21 cellular contexts compared by ENCODE assay signal in the genomic region with DNA sequence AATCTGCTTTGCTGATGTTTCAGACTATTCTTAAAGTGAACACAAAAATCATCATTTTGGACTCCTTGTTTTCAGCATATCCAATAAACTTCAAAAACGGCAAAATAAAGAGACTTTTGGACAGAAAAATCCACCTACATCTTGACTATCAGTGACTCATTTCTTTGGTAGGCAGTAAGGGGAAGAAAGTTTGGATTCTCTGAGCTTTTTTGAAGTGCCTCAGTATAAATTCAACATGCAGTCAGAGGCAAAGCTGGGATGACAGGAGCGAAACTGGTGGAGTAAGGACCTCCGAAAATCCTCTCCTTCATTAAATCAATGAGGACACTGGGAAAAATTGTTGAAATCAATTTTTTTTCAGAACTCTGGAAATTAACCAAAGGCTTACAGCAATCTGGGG. TPM values are rescaled to one million over a fixed set of nuclear protein-coding genes. Genes with fewer than 3 reads are reported as not detected.
"Had no signal": no experiment of that assay in that cellular context is flagged by ENCODE, and none has a peak within 500 bp of the region (broad histone marks: within the 10 kb centered on the region; RNA-seq: fewer than 3 reads in every experiment).

No MANE protein-coding gene starts in this region.

- H3K4me3 ChIP-seq: body of pancreas, SJCRH30 had no signal

- DNase-seq: activated CD4-positive, alpha-beta T cell treated with anti-CD3 and anti-CD28 coated beads for 4 hours; activated CD4-positive, alpha-beta T cell treated with anti-CD3 and anti-CD28 coated beads, Interleukin-2, amount 50 U/mL, for 48 hours; activated gamma-delta T cell; activated naive CD4-positive, alpha-beta T cell treated with anti-CD3 and anti-CD28 coated beads for 36 hours; activated T-cell treated with anti-CD3 and anti-CD28 coated beads for 4 hours; activated T-cell treated with anti-CD3 and anti-CD28 coated beads, Interleukin-2, amount 50 U/mL, for 48 hours; anterior cingulate cortex; body of pancreas; Karpas-422; MM.1S; NCI-H1105; NCI-H1436; NCI-H1694 treated with DMSO at 0.1 percent for 48 hours; NCI-H2029 treated with DMSO at 0.1 percent for 48 hours; NCI-H345; NCI-H510A; NCI-H526 treated with DMSO at 0.1 percent for 48 hours; NK-92 treated with Interleukin-12 subunit alpha and Interleukin-12 subunit beta, amount 100 ng/mL, for 24 hours; OCI-M1; RPMI8226; SJCRH30 had no signal

- H3K36me3 ChIP-seq: SJCRH30 had no signal

- H3K9me3 ChIP-seq: body of pancreas, SJCRH30 had no signal

- H3K27ac ChIP-seq: body of pancreas, SJCRH30 had no signal

- H3K4me1 ChIP-seq: body of pancreas, SJCRH30 had no signal

- H3K27me3 ChIP-seq: body of pancreas, SJCRH30 had no signal

RNA-seq across cellular contexts. Expression of a gene that starts 29.7 kb away (rescaled TPM):
- total RNA-seq: SJCRH30 had no signal
